Comparison of ENCODE assay signal across 1 cellular context in genomic region chr1:6802454-6802853, GRCh38.
TF ChIP-seq lines count a peak whose summit lies in the region.

No MANE protein-coding gene starts in this region.

TF ChIP-seq in GM12878, 131 proteins besides CTCF, POLR2A, EP300 and RAD21:
- TF ChIP-seq ASH2L (IDR thresholded peaks at IDR 0.05; ENCODE audit: borderline replicate concordance, low read depth) (no peak), CHD1 (IDR thresholded peaks at IDR 0.05; ENCODE audit: low read depth, low read length) (no peak), SIX5 (IDR thresholded peaks at IDR 0.05; ENCODE audit: low read depth, low read length, severe bottlenecking) (no peak), TBL1XR1 (IDR thresholded peaks at IDR 0.05; ENCODE audit: low read depth, low read length) (no peak), IKZF2 (IDR thresholded peaks at IDR 0.05) (no peak), HDGF (IDR thresholded peaks at IDR 0.05) (no peak), E2F4 (IDR thresholded peaks at IDR 0.05; ENCODE audit: low read depth, low read length) (no peak), FOS (IDR thresholded peaks at IDR 0.05; ENCODE audit: borderline replicate concordance, extremely low read depth, insufficient read length) (no peak), RBBP5 (conservative IDR thresholded peaks at IDR 0.05) (no peak), HCFC1 (IDR thresholded peaks at IDR 0.05; ENCODE audit: low read length) (no peak), NFIC (IDR thresholded peaks at IDR 0.05; ENCODE audit: low read depth, low read length) (no peak), EZH2 (IDR thresholded peaks at IDR 0.05; ENCODE audit: borderline replicate concordance, control insufficient read depth, low read depth, low read length) (no peak), MYC (IDR thresholded peaks at IDR 0.05; ENCODE audit: insufficient read depth, insufficient read length, insufficient replicate concordance, low read length, severe bottlenecking) (no peak), MTA3 (IDR thresholded peaks at IDR 0.05; ENCODE audit: borderline replicate concordance, low read length) (no peak), HDAC6 (IDR thresholded peaks at IDR 0.05; ENCODE audit: unreplicated experiment) (no peak), PAX5 (IDR thresholded peaks at IDR 0.05; ENCODE audit: borderline replicate concordance, low read depth, low read length) (no peak), TCF3 (IDR thresholded peaks at IDR 0.05; ENCODE audit: borderline replicate concordance, insufficient read depth, low read depth, low read length) (no peak)
- TF ChIP-seq, protein P1, sequence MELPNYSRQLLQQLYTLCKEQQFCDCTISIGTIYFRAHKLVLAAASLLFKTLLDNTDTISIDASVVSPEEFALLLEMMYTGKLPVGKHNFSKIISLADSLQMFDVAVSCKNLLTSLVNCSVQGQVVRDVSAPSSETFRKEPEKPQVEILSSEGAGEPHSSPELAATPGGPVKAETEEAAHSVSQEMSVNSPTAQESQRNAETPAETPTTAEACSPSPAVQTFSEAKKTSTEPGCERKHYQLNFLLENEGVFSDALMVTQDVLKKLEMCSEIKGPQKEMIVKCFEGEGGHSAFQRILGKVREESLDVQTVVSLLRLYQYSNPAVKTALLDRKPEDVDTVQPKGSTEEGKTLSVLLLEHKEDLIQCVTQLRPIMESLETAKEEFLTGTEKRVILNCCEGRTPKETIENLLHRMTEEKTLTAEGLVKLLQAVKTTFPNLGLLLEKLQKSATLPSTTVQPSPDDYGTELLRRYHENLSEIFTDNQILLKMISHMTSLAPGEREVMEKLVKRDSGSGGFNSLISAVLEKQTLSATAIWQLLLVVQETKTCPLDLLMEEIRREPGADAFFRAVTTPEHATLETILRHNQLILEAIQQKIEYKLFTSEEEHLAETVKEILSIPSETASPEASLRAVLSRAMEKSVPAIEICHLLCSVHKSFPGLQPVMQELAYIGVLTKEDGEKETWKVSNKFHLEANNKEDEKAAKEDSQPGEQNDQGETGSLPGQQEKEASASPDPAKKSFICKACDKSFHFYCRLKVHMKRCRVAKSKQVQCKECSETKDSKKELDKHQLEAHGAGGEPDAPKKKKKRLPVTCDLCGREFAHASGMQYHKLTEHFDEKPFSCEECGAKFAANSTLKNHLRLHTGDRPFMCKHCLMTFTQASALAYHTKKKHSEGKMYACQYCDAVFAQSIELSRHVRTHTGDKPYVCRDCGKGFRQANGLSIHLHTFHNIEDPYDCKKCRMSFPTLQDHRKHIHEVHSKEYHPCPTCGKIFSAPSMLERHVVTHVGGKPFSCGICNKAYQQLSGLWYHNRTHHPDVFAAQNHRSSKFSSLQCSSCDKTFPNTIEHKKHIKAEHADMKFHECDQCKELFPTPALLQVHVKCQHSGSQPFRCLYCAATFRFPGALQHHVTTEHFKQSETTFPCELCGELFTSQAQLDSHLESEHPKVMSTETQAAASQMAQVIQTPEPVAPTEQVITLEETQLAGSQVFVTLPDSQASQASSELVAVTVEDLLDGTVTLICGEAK (IDR thresholded peaks at IDR 0.05; ENCODE audit: borderline replicate concordance), result no peak
- TF ChIP-seq, protein P2, sequence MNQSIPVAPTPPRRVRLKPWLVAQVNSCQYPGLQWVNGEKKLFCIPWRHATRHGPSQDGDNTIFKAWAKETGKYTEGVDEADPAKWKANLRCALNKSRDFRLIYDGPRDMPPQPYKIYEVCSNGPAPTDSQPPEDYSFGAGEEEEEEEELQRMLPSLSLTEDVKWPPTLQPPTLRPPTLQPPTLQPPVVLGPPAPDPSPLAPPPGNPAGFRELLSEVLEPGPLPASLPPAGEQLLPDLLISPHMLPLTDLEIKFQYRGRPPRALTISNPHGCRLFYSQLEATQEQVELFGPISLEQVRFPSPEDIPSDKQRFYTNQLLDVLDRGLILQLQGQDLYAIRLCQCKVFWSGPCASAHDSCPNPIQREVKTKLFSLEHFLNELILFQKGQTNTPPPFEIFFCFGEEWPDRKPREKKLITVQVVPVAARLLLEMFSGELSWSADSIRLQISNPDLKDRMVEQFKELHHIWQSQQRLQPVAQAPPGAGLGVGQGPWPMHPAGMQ (IDR thresholded peaks at IDR 0.05; ENCODE audit: borderline replicate concordance), result no peak
TF ChIP-seq in GM12878: peak in this region for 0.
